In genomic region chr3:56248021-56248420, GRCh38 we compare ENCODE assay signal across 28 cellular contexts.
"Had no signal": no experiment of that assay in that cellular context is flagged by ENCODE, and none has a peak within 500 bp of the region (broad histone marks: within the 10 kb centered on the region; RNA-seq: fewer than 3 reads in every experiment).

No MANE protein-coding gene starts in this region.

- H3K9me3 Mint-ChIP-seq: naive thymus-derived CD8-positive, alpha-beta T cell; natural killer cell treated with Interleukin-12 subunit alpha and Interleukin-12 subunit beta and Interleukin-15 and Interleukin-18, amount 100 ng/mL, for 72 hours; nephron progenitor cell; neural crest cell; stimulated activated effector memory CD8-positive, alpha-beta T cell treated with anti-CD3 and anti-CD28 coated beads, Interleukin-12 subunit alpha, Interleukin-12 subunit beta, amount 100 ng/mL, for 72 hours; stimulated activated naive B cell treated with anti-CD40 and anti-IgM and Interleukin-4, amounts not matched to agents 10 μg/mL and 1 μg/mL and 100 μg/mL, for 72 hours; stimulated activated naive CD8-positive, alpha-beta T cell treated with anti-CD3 and anti-CD28 coated beads, Interleukin-15, Interleukin-2, amounts not matched to agents 100 ng/mL and 50 ng/mL, for 24 hours; type B pancreatic cell had no signal

- H3K9me3 ChIP-seq: neutrophil, pancreas, psoas muscle, right lobe of liver, sigmoid colon, stomach, thoracic aorta, thyroid gland, tibial nerve, upper lobe of right lung, uterus had no signal

- DNase-seq: naive thymus-derived CD8-positive, alpha-beta T cell; nephron progenitor cell; nucleus accumbens; pancreas; psoas muscle; right cardiac atrium; right lobe of liver; sigmoid colon; small intestine; stimulated activated CD4-positive, alpha-beta T cell treated with anti-CD3 and anti-CD28 coated beads, Interleukin-15, amount 100 ng/mL, for 24 hours; stimulated activated CD4-positive, alpha-beta T cell treated with anti-CD3 and anti-CD28 coated beads, Interleukin-2, amount 100 ng/mL, for 24 hours; stimulated activated CD4-positive, alpha-beta T cell treated with anti-CD3 and anti-CD28 coated beads, Interleukin-2, amount 100 ng/mL, for 48 hours; stimulated activated CD4-positive, alpha-beta T cell treated with anti-CD3 and anti-CD28 coated beads, Interleukin-4, amount 100 ng/mL, for 24 hours; stimulated activated naive B cell treated with anti-CD40 and anti-IgM and Interleukin-4, amounts not matched to agents 10 μg/mL and 1 μg/mL and 100 μg/mL, for 72 hours; stimulated activated naive CD4-positive, alpha-beta T cell treated with Interleukin-2 at 50 U/mL for 16 hours; stomach; thyroid gland; upper lobe of right lung; uterus had no signal

- H3K4me3 Mint-ChIP-seq: naive thymus-derived CD8-positive, alpha-beta T cell; natural killer cell treated with Interleukin-12 subunit alpha and Interleukin-12 subunit beta and Interleukin-15 and Interleukin-18, amount 100 ng/mL, for 72 hours; nephron progenitor cell; neural crest cell; stimulated activated effector memory CD8-positive, alpha-beta T cell treated with anti-CD3 and anti-CD28 coated beads, Interleukin-12 subunit alpha, Interleukin-12 subunit beta, amount 100 ng/mL, for 72 hours; stimulated activated naive B cell treated with anti-CD40 and anti-IgM and Interleukin-4, amounts not matched to agents 10 μg/mL and 1 μg/mL and 100 μg/mL, for 72 hours; stimulated activated naive CD8-positive, alpha-beta T cell treated with anti-CD3 and anti-CD28 coated beads, Interleukin-15, Interleukin-2, amounts not matched to agents 100 ng/mL and 50 ng/mL, for 24 hours; type B pancreatic cell had no signal

- H3K27ac Mint-ChIP-seq: naive thymus-derived CD8-positive, alpha-beta T cell; natural killer cell treated with Interleukin-12 subunit alpha and Interleukin-12 subunit beta and Interleukin-15 and Interleukin-18, amount 100 ng/mL, for 72 hours; nephron progenitor cell; progenitor cell of endocrine pancreas; stimulated activated effector memory CD8-positive, alpha-beta T cell treated with anti-CD3 and anti-CD28 coated beads, Interleukin-12 subunit alpha, Interleukin-12 subunit beta, amount 100 ng/mL, for 72 hours; stimulated activated naive B cell treated with anti-CD40 and anti-IgM and Interleukin-4, amounts not matched to agents 10 μg/mL and 1 μg/mL and 100 μg/mL, for 72 hours; stimulated activated naive CD8-positive, alpha-beta T cell treated with anti-CD3 and anti-CD28 coated beads, Interleukin-15, Interleukin-2, amounts not matched to agents 100 ng/mL and 50 ng/mL, for 24 hours; type B pancreatic cell had no signal

- ATAC-seq: naive thymus-derived CD8-positive, alpha-beta T cell; natural killer cell treated with Interleukin-12 subunit alpha and Interleukin-12 subunit beta and Interleukin-15 and Interleukin-18, amount 100 ng/mL, for 72 hours; pancreas; psoas muscle; right cardiac atrium; right lobe of liver; stimulated activated effector memory CD8-positive, alpha-beta T cell treated with anti-CD3 and anti-CD28 coated beads, Interleukin-12 subunit alpha, Interleukin-12 subunit beta, amount 100 ng/mL, for 72 hours; stimulated activated naive B cell treated with anti-CD40 and anti-IgM and Interleukin-4, amounts not matched to agents 10 μg/mL and 1 μg/mL and 100 μg/mL, for 72 hours; upper lobe of right lung had no signal

- H3K4me3 ChIP-seq: pancreas, psoas muscle, right lobe of liver, sigmoid colon, stomach, thoracic aorta, thyroid gland, tibial nerve, upper lobe of right lung, uterus had no signal

- H3K4me1 ChIP-seq: pancreas, psoas muscle, right lobe of liver, sigmoid colon, stomach, thyroid gland, tibial nerve, upper lobe of right lung, uterus had no signal

- H3K27me3 Mint-ChIP-seq: progenitor cell of endocrine pancreas; stimulated activated naive CD8-positive, alpha-beta T cell treated with anti-CD3 and anti-CD28 coated beads, Interleukin-15, Interleukin-2, amounts not matched to agents 100 ng/mL and 50 ng/mL, for 24 hours; type B pancreatic cell had no signal

- H3K36me3 Mint-ChIP-seq: naive thymus-derived CD8-positive, alpha-beta T cell; natural killer cell treated with Interleukin-12 subunit alpha and Interleukin-12 subunit beta and Interleukin-15 and Interleukin-18, amount 100 ng/mL, for 72 hours; stimulated activated effector memory CD8-positive, alpha-beta T cell treated with anti-CD3 and anti-CD28 coated beads, Interleukin-12 subunit alpha, Interleukin-12 subunit beta, amount 100 ng/mL, for 72 hours; stimulated activated naive B cell treated with anti-CD40 and anti-IgM and Interleukin-4, amounts not matched to agents 10 μg/mL and 1 μg/mL and 100 μg/mL, for 72 hours; type B pancreatic cell had no signal

- H3K27ac ChIP-seq: neutrophil, pancreas, psoas muscle, right lobe of liver, sigmoid colon, stomach, thoracic aorta, thyroid gland, tibial nerve, upper lobe of right lung, uterus had no signal

- H3K4me1 Mint-ChIP-seq: naive thymus-derived CD8-positive, alpha-beta T cell; neural crest cell; stimulated activated effector memory CD8-positive, alpha-beta T cell treated with anti-CD3 and anti-CD28 coated beads, Interleukin-12 subunit alpha, Interleukin-12 subunit beta, amount 100 ng/mL, for 72 hours; stimulated activated naive B cell treated with anti-CD40 and anti-IgM and Interleukin-4, amounts not matched to agents 10 μg/mL and 1 μg/mL and 100 μg/mL, for 72 hours had no signal

- H3K36me3 ChIP-seq: neutrophil, pancreas, right lobe of liver, sigmoid colon, stomach, thoracic aorta, thyroid gland, tibial nerve, upper lobe of right lung, uterus had no signal

- H3K27me3 ChIP-seq: neutrophil, pancreas, right lobe of liver, sigmoid colon, stomach, thyroid gland, tibial nerve, upper lobe of right lung, uterus had no signal
